13 cellular contexts compared by ENCODE assay signal in genomic region chr4:111323496-111323895, GRCh38.
DNase-seq lines count a peak whose midpoint lies in the region; ATAC-seq, FAIRE-seq and TF ChIP-seq lines count a peak whose summit lies in the region.
"Had no signal": no experiment of that assay in that cellular context is flagged by ENCODE, and none has a peak within 500 bp of the region (broad histone marks: within the 10 kb centered on the region; RNA-seq: fewer than 3 reads in every experiment).

No MANE protein-coding gene starts in this region.

- H2AFZ ChIP-seq in GM12878 (ENCODE audit: control insufficient read depth, low read depth, low read length) = no peak overlapping the region

- TF ChIP-seq CTCF in GM12878 (IDR thresholded peaks at IDR 0.05 in 2 of 3, conservative IDR thresholded peaks at IDR 0.05 in 1 of 3; ENCODE audit: control insufficient read depth in 2 of 3, extremely low read depth in 1 of 3, insufficient read depth in 1 of 3, low read depth in 3 of 3, low read length in 3 of 3) = no peak
- no peak for TF ChIP-seq CTCF in GM13977 (IDR thresholded peaks at IDR 0.05; ENCODE audit: extremely low read depth, insufficient read depth, missing control alignments)

- WGBS in GM12878 (ENCODE audit: insufficient coverage, insufficient replicate concordance, low lambda C conversion rate, missing lambda C conversion rate) = 48% methylated on average over 6 of the region's 6 CpGs

- no peak overlapping the region for H3K27ac ChIP-seq in GM12878 (ENCODE audit: control insufficient read depth, insufficient read depth)
- H3K27ac ChIP-seq: transverse colon had no signal

- no peak overlapping the region for H3K4me3 ChIP-seq in GM12878
- H3K4me3 ChIP-seq: transverse colon had no signal

- FAIRE-seq in GM12878 (lab: Jason Lieb, UNC) = peak; percentile 44

- SMC1A ChIA-PET in GM12878 (lab: Charles Lee; ENCODE audit: uncharacterized antibody, unreplicated experiment) = interaction anchor here (0.8 kb wide), 1 partner anchor 57 kb away, joined by 3 read pairs; no protein-coding TSS in a partner anchor

- RAD21 ChIA-PET in GM12878 (lab: Charles Lee; ENCODE audit: unreplicated experiment) = no interaction called here

- H4K20me1 ChIP-seq in GM12878 (ENCODE audit: control insufficient read depth, insufficient read depth) = no peaks in the 10 kb centered on the region

- TF ChIP-seq RAD21 in GM12878 (IDR thresholded peaks at IDR 0.05; ENCODE audit: insufficient read depth, low read depth, low read length) = no peak

- in situ Hi-C loops in ACHN (cut with HindIII; ENCODE audit: low pct_ligation_motif_present, low pct_unique_long_range_greater_than_20kb, low sequenced_read_pairs) (no loop called here), GM12878 (cut with MboI) (no loop called here), GM13977 (cut with MboI; ENCODE audit: low pct_unique_long_range_greater_than_20kb, low sequenced_read_pairs, unreplicated experiment) (no loop called here)

- CTCF ChIA-PET in GM12878 (lab: Yijun Ruan, JAX) = interaction anchor here (0.7 kb wide), 1 partner anchor 40 kb away, joined by 6 read pairs; no protein-coding TSS in a partner anchor

- H3K27me3 ChIP-seq in GM12878 (replicated peaks in 1 of 2; ENCODE audit: control insufficient read depth in 2 of 2, insufficient read depth in 2 of 2, low read length in 1 of 2) = no peaks in the 10 kb centered on the region
- H3K27me3 ChIP-seq: transverse colon had no signal

- peak; percentile 77 for DNase-seq in ACHN
- DNase-seq in HS-27A (ENCODE audit: low read depth) = peak; percentile 91
- DNase-seq in GM12878 (ENCODE audit: low read depth, low spot score) = no peak
- DNase-seq in kidney glomerular epithelial cell (lab: John Stamatoyannopoulos, UW) = peak; percentile 88
- DNase-seq in GM13977 (ENCODE audit: low spot score) = no peak
- DNase-seq in OCI-M2 (lab: John Stamatoyannopoulos, UW; ENCODE audit: unreplicated experiment) = no peak
- no peak for DNase-seq in T1000 (lab: John Stamatoyannopoulos, UW)
- DNase-seq: activated gamma-delta T cell, KBM-7, NCI-H524, nucleus accumbens, transverse colon had no signal

- no peak for TF ChIP-seq POLR2A in GM12878 (IDR thresholded peaks at IDR 0.05; ENCODE audit: low read depth, low read length)

- no peaks in the 10 kb centered on the region for H3K36me3 ChIP-seq in GM12878 (ENCODE audit: control insufficient read depth in 2 of 2, insufficient read depth in 2 of 2, low read length in 1 of 2)
- H3K36me3 ChIP-seq: transverse colon had no signal

- no peaks in the 10 kb centered on the region for H3K79me2 ChIP-seq in GM12878 (ENCODE audit: control insufficient read depth, insufficient read depth, low read length)

- no peaks in the 10 kb centered on the region for H3K9me3 ChIP-seq in GM12878 (replicated peaks; ENCODE audit: control insufficient read depth, insufficient read depth, low read length)
- H3K9me3 ChIP-seq: transverse colon had no signal

- ATAC-seq in GM12878 = no peak
- no peak for ATAC-seq in HG02623 (IDR thresholded peaks at IDR 0.05; ENCODE audit: unreplicated experiment)

- no peak for TF ChIP-seq EP300 in GM12878 (IDR thresholded peaks at IDR 0.05; ENCODE audit: borderline replicate concordance in 1 of 2, control insufficient read depth in 1 of 2, low read depth in 2 of 2, low read length in 2 of 2)

- H3K4me2 ChIP-seq in GM12878 (ENCODE audit: control insufficient read depth, insufficient read depth) = no peak overlapping the region

- POLR2A ChIA-PET in GM12878 (lab: Charles Lee) = no interaction called here

- no peak overlapping the region for H3K9ac ChIP-seq in GM12878 (ENCODE audit: control insufficient read depth, insufficient read depth, low read length)

- BruUV-seq in GM12878 (replicated peaks; lab: Mats Ljungman, UMichigan) = no TSS peak

- H3K4me1 ChIP-seq in GM12878 (ENCODE audit: control insufficient read depth, insufficient read depth, low read length) = no peaks in the 10 kb centered on the region
- H3K4me1 ChIP-seq: transverse colon had no signal

- intact Hi-C loops in GM12878 (cut with micrococcal nuclease; ENCODE audit: unreplicated experiment) = no loop called here

TF ChIP-seq in GM12878, 131 proteins besides CTCF, POLR2A, EP300 and RAD21:
- TF ChIP-seq ELK1 (IDR thresholded peaks at IDR 0.05; ENCODE audit: low read depth, low read length) (no peak), SRF (IDR thresholded peaks at IDR 0.05; ENCODE audit: low read depth in 2 of 2, low read length in 2 of 2) (no peak)

Comparison
In these comparisons a context has a peak if more than half of its experiments do, and no peak if none do; other contexts are left out.
1. DNase-seq: peak in ACHN (single experiment), HS-27A (single experiment) and kidney glomerular epithelial cell (single experiment); none in GM12878 (single experiment), GM13977 (single experiment), OCI-M2 (single experiment) and T1000 (single experiment).